In the genomic region with DNA sequence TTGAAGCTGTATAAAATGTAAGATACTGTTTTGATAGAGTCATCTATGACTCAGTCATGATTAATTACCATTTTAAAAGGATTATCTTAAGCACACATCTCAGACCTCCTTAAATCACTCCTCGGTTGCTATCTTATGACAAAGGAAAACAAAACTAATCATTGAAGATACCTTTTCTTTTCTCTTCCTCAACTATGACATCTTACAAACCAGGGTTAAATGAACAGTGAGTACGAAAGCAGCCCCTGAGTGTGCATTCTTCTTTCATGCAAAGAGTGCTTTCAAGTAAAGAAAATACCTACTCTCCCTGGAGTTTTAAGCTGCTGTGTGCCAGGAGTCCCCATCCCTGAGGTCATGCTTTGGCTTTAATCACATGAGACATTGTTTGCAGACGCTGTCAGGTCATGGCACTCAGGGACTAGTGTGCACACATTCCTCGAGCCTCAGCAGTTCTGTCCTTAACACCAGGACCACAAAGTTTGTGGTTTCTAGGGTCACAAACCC, we compare ENCODE assay signal across 1 cellular context.
TF ChIP-seq lines count a peak whose summit lies in the region.

No MANE protein-coding gene starts in this region.

TF ChIP-seq in SK-N-SH, 30 proteins besides CTCF, POLR2A, EP300 and RAD21 (continued from another document):
- peak; percentile 72; the same call in 1 of the 2 replicates for TF ChIP-seq FOSL2 (IDR thresholded peaks at IDR 0.05; ENCODE audit: borderline replicate concordance, low read depth)
- TF ChIP-seq MEF2A (IDR thresholded peaks at IDR 0.05; ENCODE audit: borderline replicate concordance, low read depth) = no peak
- TF ChIP-seq TEAD4 (IDR thresholded peaks at IDR 0.05; ENCODE audit: borderline replicate concordance, insufficient read depth) = peak; percentile 37; the same call in 1 of the 2 replicates
- TF ChIP-seq TAF1 (IDR thresholded peaks at IDR 0.05; ENCODE audit: borderline replicate concordance, low read depth, low read length) = no peak
- no peak for TF ChIP-seq NRF1 (IDR thresholded peaks at IDR 0.05; ENCODE audit: low read depth, low read length)
- TF ChIP-seq MAX (IDR thresholded peaks at IDR 0.05; ENCODE audit: low read depth) = 0 out of 2 replicates have a peak, but pooled peaks have one; percentile 22
- peak; percentile 5; the same call in 1 of the 2 replicates for TF ChIP-seq NFIC (IDR thresholded peaks at IDR 0.05; ENCODE audit: borderline replicate concordance)
- TF ChIP-seq ELF1 (IDR thresholded peaks at IDR 0.05) = no peak
- TF ChIP-seq, protein P1, sequence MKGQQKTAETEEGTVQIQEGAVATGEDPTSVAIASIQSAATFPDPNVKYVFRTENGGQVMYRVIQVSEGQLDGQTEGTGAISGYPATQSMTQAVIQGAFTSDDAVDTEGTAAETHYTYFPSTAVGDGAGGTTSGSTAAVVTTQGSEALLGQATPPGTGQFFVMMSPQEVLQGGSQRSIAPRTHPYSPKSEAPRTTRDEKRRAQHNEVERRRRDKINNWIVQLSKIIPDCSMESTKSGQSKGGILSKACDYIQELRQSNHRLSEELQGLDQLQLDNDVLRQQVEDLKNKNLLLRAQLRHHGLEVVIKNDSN (IDR thresholded peaks at IDR 0.05; ENCODE audit: borderline replicate concordance, low read depth) = no peak
- TF ChIP-seq, protein P2, sequence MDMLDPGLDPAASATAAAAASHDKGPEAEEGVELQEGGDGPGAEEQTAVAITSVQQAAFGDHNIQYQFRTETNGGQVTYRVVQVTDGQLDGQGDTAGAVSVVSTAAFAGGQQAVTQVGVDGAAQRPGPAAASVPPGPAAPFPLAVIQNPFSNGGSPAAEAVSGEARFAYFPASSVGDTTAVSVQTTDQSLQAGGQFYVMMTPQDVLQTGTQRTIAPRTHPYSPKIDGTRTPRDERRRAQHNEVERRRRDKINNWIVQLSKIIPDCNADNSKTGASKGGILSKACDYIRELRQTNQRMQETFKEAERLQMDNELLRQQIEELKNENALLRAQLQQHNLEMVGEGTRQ (IDR thresholded peaks at IDR 0.05; ENCODE audit: borderline replicate concordance, low read depth, low read length) = no peak
